ENCODE assay signal across 23 cellular contexts in the genomic region with DNA sequence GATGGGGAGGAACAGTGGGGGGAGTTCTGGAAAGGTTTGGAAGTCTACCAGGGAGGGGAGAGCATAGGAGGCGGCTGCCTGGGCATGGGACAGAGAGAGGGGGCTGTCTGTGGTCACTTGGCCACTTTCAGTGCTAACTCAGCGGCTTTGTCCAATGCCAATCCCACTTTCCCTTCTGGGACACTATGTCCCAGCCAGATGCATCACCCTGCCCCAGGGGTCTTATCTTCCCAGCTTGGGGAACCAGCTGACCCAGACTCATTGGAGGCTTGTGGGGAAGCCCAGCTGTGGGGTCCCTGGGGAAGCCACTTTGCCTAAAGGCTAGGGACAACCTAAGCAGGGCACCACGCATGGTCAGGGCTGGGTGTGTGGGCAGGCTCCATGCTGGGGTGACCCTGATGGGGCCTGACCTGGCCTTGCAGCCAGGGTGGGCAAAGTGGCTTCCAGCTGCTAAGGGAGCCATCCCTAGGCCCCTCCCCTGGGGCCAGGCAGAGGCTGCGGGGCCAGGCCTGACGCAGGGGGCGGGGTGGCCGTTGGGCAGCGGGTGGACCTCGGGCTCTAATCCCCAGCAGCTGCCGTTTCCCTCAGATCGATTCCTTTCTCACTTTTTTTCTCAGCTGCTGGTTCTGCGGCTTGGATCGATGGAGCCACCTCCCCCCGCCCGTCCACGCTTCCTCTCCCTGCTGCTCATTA. TPM values are rescaled to one million over a fixed set of nuclear protein-coding genes. Genes with fewer than 3 reads are reported as not detected.
DNase-seq lines count a peak whose midpoint lies in the region; ATAC-seq and TF ChIP-seq lines count a peak whose summit lies in the region.
"Had no signal": no experiment of that assay in that cellular context is flagged by ENCODE, and none has a peak within 500 bp of the region (broad histone marks: within the 10 kb centered on the region; RNA-seq: fewer than 3 reads in every experiment).

No MANE protein-coding gene starts in this region.

- no peaks in the 10 kb centered on the region for H3K9me2 ChIP-seq in GM23338 (ENCODE audit: insufficient read depth)

- peak overlapping the region; percentile 43; the same call in 1 of the 2 replicates for H3K4me3 ChIP-seq in GM23338
- no peak overlapping the region for H3K4me3 ChIP-seq in endodermal cell (ENCODE audit: low read length)
- H3K4me3 ChIP-seq: left ventricle myocardium inferior, tibial nerve had no signal

- TF ChIP-seq CTCF in GM23338 (conservative IDR thresholded peaks at IDR 0.05; ENCODE audit: low read depth in 2 of 2) (no peak), endodermal cell (conservative IDR thresholded peaks at IDR 0.05) (no peak)

- peaks cover 4% of the 10 kb centered on the region; the same call in 1 of the 2 replicates for H3F3A ChIP-seq in GM23338 (replicated peaks; ENCODE audit: low read depth)

- ATAC-seq in GM23338: no peak
- ATAC-seq in HG02973 (IDR thresholded peaks at IDR 0.05; ENCODE audit: unreplicated experiment): no peak
- ATAC-seq: CD8-positive, alpha-beta T cell; naive thymus-derived CD8-positive, alpha-beta T cell; sciatic nerve; T-helper 17 cell had no signal

- peaks cover 51% of the 10 kb centered on the region for H3K4me1 ChIP-seq in GM23338 (ENCODE audit: insufficient read depth)
- peaks cover 9% of the 10 kb centered on the region for H3K4me1 ChIP-seq in endodermal cell (ENCODE audit: control insufficient read depth, insufficient read depth, low read length)

- H4K20me1 ChIP-seq in GM23338 (replicated peaks; ENCODE audit: insufficient read depth): no peaks in the 10 kb centered on the region

- H3K4me3 Mint-ChIP-seq in GM23338 (peak overlapping the region; percentile 49; the same call in 1 of the 3 replicates), endodermal cell (peak overlapping the region; percentile 41)
- H3K4me3 Mint-ChIP-seq: activated T-cell treated with anti-CD3 and anti-CD28 coated beads, Interleukin-2, amount 50 U/mL, for 24 hours; CD8-positive, alpha-beta T cell had no signal

- H3K36me3 Mint-ChIP-seq in GM23338 (ENCODE audit: low read depth): no peaks in the 10 kb centered on the region
- H3K36me3 Mint-ChIP-seq in endodermal cell (ENCODE audit: low read depth): no peaks in the 10 kb centered on the region

- H3K27ac ChIP-seq in GM23338 (ENCODE audit: low read depth) (no peak overlapping the region), endodermal cell (ENCODE audit: low read depth, low read length) (no peak overlapping the region)
- H3K27ac ChIP-seq: brain microvascular endothelial cell, left ventricle myocardium inferior, parathyroid adenoma, tibial nerve had no signal

- no peak overlapping the region for H3K27ac Mint-ChIP-seq in GM23338
- no peak overlapping the region for H3K27ac Mint-ChIP-seq in endodermal cell
- H3K27ac Mint-ChIP-seq: activated T-cell treated with anti-CD3 and anti-CD28 coated beads, Interleukin-2, amount 50 U/mL, for 24 hours; CD8-positive, alpha-beta T cell; naive thymus-derived CD8-positive, alpha-beta T cell; T-helper 17 cell had no signal

- peak; percentile 46 for DNase-seq in GM23338 (ENCODE audit: low spot score)
- DNase-seq in NCI-H82 (lab: John Stamatoyannopoulos, UW): peak; percentile 85
- DNase-seq in endodermal cell: peak; percentile 55
- peak; percentile 87 for DNase-seq in retina
- no peak for DNase-seq in C1 segment of cervical spinal cord (lab: John Stamatoyannopoulos, UW)
- no peak for DNase-seq in activated effector memory CD4-positive, alpha-beta T cell treated with anti-CD3 and anti-CD28 coated beads, Interleukin-2, amount 50 U/mL, for 16 hours
- DNase-seq: activated CD4-positive, alpha-beta T cell treated with anti-CD3 and anti-CD28 coated beads for 4 hours; activated T-cell treated with anti-CD3 and anti-CD28 coated beads, Interleukin-2, amount 50 U/mL, for 24 hours; brain microvascular endothelial cell; DMS153; effector CD8-positive, alpha-beta T cell; foreskin fibroblast; GOT3; left ventricle myocardium inferior; naive thymus-derived CD8-positive, alpha-beta T cell; NCI-H510A treated with DMSO at 0.1 percent for 48 hours; T-helper 17 cell had no signal

- H3K9me3 Mint-ChIP-seq in GM23338 (no peaks in the 10 kb centered on the region), endodermal cell (peaks cover 3% of the 10 kb centered on the region)
- H3K9me3 Mint-ChIP-seq: activated T-cell treated with anti-CD3 and anti-CD28 coated beads, Interleukin-2, amount 50 U/mL, for 24 hours; CD8-positive, alpha-beta T cell had no signal

- H3K4me1 Mint-ChIP-seq in GM23338 (peaks cover 73% of the 10 kb centered on the region), endodermal cell (peaks cover 27% of the 10 kb centered on the region)

- H3K9me3 ChIP-seq in endodermal cell (ENCODE audit: control insufficient read depth, low read length): no peaks in the 10 kb centered on the region
- H3K9me3 ChIP-seq: left ventricle myocardium inferior, tibial nerve had no signal

- H3K27me3 Mint-ChIP-seq in GM23338 (ENCODE audit: insufficient read depth, low read depth, poor library complexity) (peaks cover 73% of the 10 kb centered on the region), endodermal cell (ENCODE audit: insufficient read depth) (peaks cover 77% of the 10 kb centered on the region)

- H3K27me3 ChIP-seq in GM23338 (ENCODE audit: insufficient read depth) (peaks cover 72% of the 10 kb centered on the region), endodermal cell (ENCODE audit: control insufficient read depth, insufficient read depth, low read length, poor library complexity, severe bottlenecking) (peaks cover 54% of the 10 kb centered on the region)

- H3K36me3 ChIP-seq in GM23338 (ENCODE audit: insufficient read depth) (no peaks in the 10 kb centered on the region), endodermal cell (ENCODE audit: control insufficient read depth, insufficient read depth, low read length) (no peaks in the 10 kb centered on the region)
- H3K36me3 ChIP-seq: brain microvascular endothelial cell, left ventricle myocardium inferior had no signal

- H3K9ac ChIP-seq in endodermal cell (ENCODE audit: extremely low read depth, low read length, poor library complexity, severe bottlenecking): no peak overlapping the region
- H3K9ac ChIP-seq: parathyroid adenoma had no signal

- no peak overlapping the region for H2AFZ ChIP-seq in GM23338
- H2AFZ ChIP-seq: parathyroid adenoma had no signal

- WGBS in endodermal cell (ENCODE audit: insufficient coverage in 1 of 2, insufficient read length in 1 of 2), 2 experiments: 46 to 50% methylated on average over 13 to 16 of the region's 16 CpGs

- H3K4me2 ChIP-seq in GM23338: peak overlapping the region; percentile 73

- no peaks in the 10 kb centered on the region for H3K79me2 ChIP-seq in GM23338 (replicated peaks; ENCODE audit: insufficient read depth)
- H3K79me2 ChIP-seq: parathyroid adenoma had no signal

TF ChIP-seq in GM23338, 12 proteins besides CTCF, POLR2A, EP300 and RAD21:
- TF ChIP-seq ETS1 (IDR thresholded peaks at IDR 0.05): no peak
- TF ChIP-seq EZH2phosphoT487 (IDR thresholded peaks at IDR 0.05; ENCODE audit: unreplicated experiment): no peak
- no peak for TF ChIP-seq POLR2AphosphoS5 (IDR thresholded peaks at IDR 0.05; ENCODE audit: low read depth)
- no peak for TF ChIP-seq ZNF331 (CRISPR knock-in tag; IDR thresholded peaks at IDR 0.05; ENCODE audit: low read depth)
- no peak for TF ChIP-seq CREB1 (CRISPR knock-in tag; IDR thresholded peaks at IDR 0.05; ENCODE audit: low read depth)
- no peak for TF ChIP-seq JUNB (IDR thresholded peaks at IDR 0.05; ENCODE audit: unreplicated experiment)
- no peak for TF ChIP-seq NANOG (IDR thresholded peaks at IDR 0.05; ENCODE audit: borderline replicate concordance)

RNA-seq across cellular contexts. Expression of gene ASIC4, which starts 1.6 kb away (rescaled TPM):
- 3.6 TPM in 1 of 2 replicates, not detected in the other for total RNA-seq in GM23338 (2014; rRNA removed; shearing (Covaris generic))
- 0.13 and 0.40 TPM in 2 replicates for polyA plus RNA-seq in GM23338 (2016; fragmentation: Nextera tagmentation; extraction: Ambion mirVana)
- under 1 TPM; 0.29 to 1.00 TPM for total RNA-seq in endodermal cell
- 2.0 TPM for polyA plus RNA-seq in endodermal cell (2013, experiment 1 of 2)
- polyA plus RNA-seq in endodermal cell (2013, experiment 2 of 2): 1.4 TPM
- total RNA-seq: activated CD8-positive, alpha-beta memory T cell treated with anti-CD3 and anti-CD28 coated beads for 36 hours; left ventricle myocardium inferior had no signal
- polyA plus RNA-seq: naive thymus-derived CD8-positive, alpha-beta T cell had no signal

RNA-seq across cellular contexts. Expression of gene GMPPA, which starts 14.0 kb away (rescaled TPM):
- total RNA-seq in GM23338 (2014; rRNA removed; shearing (Covaris generic)): 33.8 and 37.3 TPM in 2 replicates
- 25.2 and 27.0 TPM in 2 replicates for polyA plus RNA-seq in GM23338 (2016; fragmentation: Nextera tagmentation; extraction: Ambion mirVana)
- 10 to 100 TPM; 36.9 to 38.2 TPM for total RNA-seq in endodermal cell
- 23.4 TPM for polyA plus RNA-seq in endodermal cell (2013, experiment 1 of 2)
- 22.9 TPM for polyA plus RNA-seq in endodermal cell (2013, experiment 2 of 2)

RNA-seq across cellular contexts. Expression of gene CHPF, which starts 30.9 kb away (rescaled TPM):
- total RNA-seq in GM23338 (2014; rRNA removed; shearing (Covaris generic)): 232 and 252 TPM in 2 replicates
- polyA plus RNA-seq in GM23338 (2016; fragmentation: Nextera tagmentation; extraction: Ambion mirVana): 34.4 and 36.5 TPM in 2 replicates
- total RNA-seq in endodermal cell: 10 to 100 TPM; 51.2 to 54.0 TPM
- 26.1 TPM for polyA plus RNA-seq in endodermal cell (2013, experiment 1 of 2)
- polyA plus RNA-seq in endodermal cell (2013, experiment 2 of 2): 31.2 TPM

RNA-seq across cellular contexts. Expression of gene TMEM198, which starts 31.2 kb away (rescaled TPM):
- total RNA-seq in GM23338 (2014; rRNA removed; shearing (Covaris generic)): 13.7 and 25.6 TPM in 2 replicates
- polyA plus RNA-seq in GM23338 (2016; fragmentation: Nextera tagmentation; extraction: Ambion mirVana): 5.6 TPM in 2 replicates
- total RNA-seq in endodermal cell: 1 to 10 TPM; 2.6 to 3.9 TPM
- polyA plus RNA-seq in endodermal cell (2013, experiment 1 of 2): 9.6 TPM
- 5.3 TPM for polyA plus RNA-seq in endodermal cell (2013, experiment 2 of 2)

RNA-seq across cellular contexts. Expression of gene OBSL1, which starts 58.7 kb away (rescaled TPM):
- 164 and 207 TPM in 2 replicates for total RNA-seq in GM23338 (2014; rRNA removed; shearing (Covaris generic))
- polyA plus RNA-seq in GM23338 (2016; fragmentation: Nextera tagmentation; extraction: Ambion mirVana): 94.9 and 102 TPM in 2 replicates
- total RNA-seq in endodermal cell: 100 to 1,000 TPM; 156 to 162 TPM
- polyA plus RNA-seq in endodermal cell (2013, experiment 1 of 2): 93.4 TPM
- polyA plus RNA-seq in endodermal cell (2013, experiment 2 of 2): 95.4 TPM
- polyA plus RNA-seq: naive thymus-derived CD8-positive, alpha-beta T cell had no signal

Comparison
In these comparisons a context has a peak if more than half of its experiments do, and no peak if none do; other contexts are left out.
1. DNase-seq: peak in GM23338 (single experiment), NCI-H82 (single experiment), endodermal cell (single experiment) and retina (single experiment); none in C1 segment of cervical spinal cord (0 of 14) and activated effector memory CD4-positive, alpha-beta T cell treated with anti-CD3 and anti-CD28 coated beads, Interleukin-2, amount 50 U/mL, for 16 hours (single experiment).